ENCODE assay signal across 1 cellular context in the genomic region with DNA sequence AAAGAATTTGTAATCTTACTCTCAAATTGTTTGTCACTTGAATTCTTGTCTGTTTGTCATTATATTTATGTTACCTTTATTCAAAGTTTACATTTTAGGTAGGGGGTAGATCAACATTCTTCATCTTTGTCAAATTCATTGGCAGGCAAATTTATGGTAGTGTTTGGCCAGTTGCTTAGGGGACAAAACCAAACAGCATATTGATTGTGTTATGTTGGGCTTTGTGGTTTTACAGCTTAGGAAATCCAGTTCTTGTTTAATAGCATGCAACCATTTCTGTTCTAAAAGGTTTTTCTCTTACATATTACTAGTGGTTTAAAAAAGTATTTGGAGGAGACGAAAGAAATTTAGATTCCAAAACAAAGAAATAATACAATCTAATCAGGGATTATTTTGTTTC.
TF ChIP-seq lines count a peak whose summit lies in the region.

No MANE protein-coding gene starts in this region.

TF ChIP-seq in HEK293T, 16 proteins besides CTCF, POLR2A, EP300 and RAD21 (continued from another document):
- TF ChIP-seq, protein P1, sequence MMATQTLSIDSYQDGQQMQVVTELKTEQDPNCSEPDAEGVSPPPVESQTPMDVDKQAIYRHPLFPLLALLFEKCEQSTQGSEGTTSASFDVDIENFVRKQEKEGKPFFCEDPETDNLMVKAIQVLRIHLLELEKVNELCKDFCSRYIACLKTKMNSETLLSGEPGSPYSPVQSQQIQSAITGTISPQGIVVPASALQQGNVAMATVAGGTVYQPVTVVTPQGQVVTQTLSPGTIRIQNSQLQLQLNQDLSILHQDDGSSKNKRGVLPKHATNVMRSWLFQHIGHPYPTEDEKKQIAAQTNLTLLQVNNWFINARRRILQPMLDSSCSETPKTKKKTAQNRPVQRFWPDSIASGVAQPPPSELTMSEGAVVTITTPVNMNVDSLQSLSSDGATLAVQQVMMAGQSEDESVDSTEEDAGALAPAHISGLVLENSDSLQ (IDR thresholded peaks at IDR 0.05), result no peak
- TF ChIP-seq ZNF384 (IDR thresholded peaks at IDR 0.05), result no peak
